ENCODE assay signal across 8 cellular contexts in genomic region chr11:67374571-67375276, GRCh38. TPM values are rescaled to one million over a fixed set of nuclear protein-coding genes. Genes with fewer than 3 reads are reported as not detected.
DNase-seq lines count a peak whose midpoint lies in the region; ATAC-seq and TF ChIP-seq lines count a peak whose summit lies in the region.

No MANE protein-coding gene starts in this region.

- peak overlapping the region; percentile 73; the same call in 1 of the 2 replicates for H3K27ac ChIP-seq in HUES6 (ENCODE audit: low read depth, low read length)

- H3K9ac ChIP-seq in HUES6 (ENCODE audit: low read length), result peak overlapping the region; percentile 80

- H3K4me1 ChIP-seq in HUES6 (ENCODE audit: control insufficient read depth, insufficient read depth, low read length), result peaks cover 60% of the 10 kb centered on the region

- DNase-seq in AG08395 (ENCODE audit: low spot score) (peak; percentile 31), chondrocyte (ENCODE audit: low spot score) (no peak), naive B cell (no peak), cerebellar cortex (ENCODE audit: low spot score) (no peak), NK-92 (lab: John Stamatoyannopoulos, UW; ENCODE audit: unreplicated experiment) (no peak)
- DNase-seq in activated CD8-positive, alpha-beta memory T cell treated with anti-CD3 and anti-CD28 coated beads, Interleukin-2, amount 50 U/mL, for 48 hours, result no peak

- H3K9me3 ChIP-seq in HUES6 (ENCODE audit: control insufficient read depth, insufficient read depth, low read depth, low read length), result no peaks in the 10 kb centered on the region

- peak overlapping the region; percentile 83 for H3K4me3 Mint-ChIP-seq in chondrocyte (ENCODE audit: unreplicated experiment)
- peak overlapping the region; percentile 86 to 100 (median 92) for H3K4me3 Mint-ChIP-seq in naive B cell

- no peaks in the 10 kb centered on the region for H3K27me3 Mint-ChIP-seq in chondrocyte (ENCODE audit: low read depth)
- H3K27me3 Mint-ChIP-seq in naive B cell, result no peaks in the 10 kb centered on the region

- ATAC-seq in naive B cell (ENCODE audit: low read depth in 2 of 2) (no peak), HG03280 (IDR thresholded peaks at IDR 0.05; ENCODE audit: unreplicated experiment) (no peak)

- H3K27me3 ChIP-seq in HUES6 (ENCODE audit: control insufficient read depth, insufficient read depth, low read length), result peaks cover 30% of the 10 kb centered on the region

- no peaks in the 10 kb centered on the region for H3K9me3 Mint-ChIP-seq in chondrocyte (ENCODE audit: low read depth)
- no peaks in the 10 kb centered on the region for H3K9me3 Mint-ChIP-seq in naive B cell

- peak overlapping the region; percentile 58 for H3K4me3 ChIP-seq in HUES6 (ENCODE audit: low read depth, low read length)

- TF ChIP-seq CTCF in chondrocyte (IDR thresholded peaks at IDR 0.05), result no peak

- H3K36me3 ChIP-seq in HUES6 (ENCODE audit: control insufficient read depth, insufficient read depth, low read length), result no peaks in the 10 kb centered on the region

- H3K36me3 Mint-ChIP-seq in chondrocyte (ENCODE audit: low read depth), result no peaks in the 10 kb centered on the region
- no peaks in the 10 kb centered on the region for H3K36me3 Mint-ChIP-seq in naive B cell

- H3K4me1 Mint-ChIP-seq in chondrocyte (ENCODE audit: low read depth) (peaks cover 49% of the 10 kb centered on the region), naive B cell (peaks cover 47 to 64% (median 56%) of the 10 kb centered on the region in 3 donors)

- H3K27ac Mint-ChIP-seq in chondrocyte (ENCODE audit: unreplicated experiment), result peak overlapping the region; percentile 96
- H3K27ac Mint-ChIP-seq in naive B cell, result peak overlapping the region in 2 of 6 donors; percentile 92 to 95

RNA-seq across cellular contexts. Expression of gene CLCF1, which starts 1.3 kb away (rescaled TPM):
- 2.0 to 5.6 TPM (median 4.9 TPM) in 3 replicates for total RNA-seq in chondrocyte
- polyA plus RNA-seq in naive B cell (ENCODE audit: low read depth in 6 of 6), result 10 to 100 TPM in 1 of 6 donors, 1 to 10 TPM in 5; 5.3 to 10.4 (median 7.7) TPM

RNA-seq across cellular contexts. Expression of gene RAD9A, which starts 17.1 kb away (rescaled TPM):
- total RNA-seq in chondrocyte, result 11.1 to 14.6 TPM (median 11.6 TPM) in 3 replicates
- 10 to 100 TPM in 4 of 6 donors, 1 to 10 TPM in 2; 6.7 to 17.5 (median 11.0) TPM for polyA plus RNA-seq in naive B cell (ENCODE audit: low read depth in 6 of 6)

RNA-seq across cellular contexts. Expression of gene POLD4, which starts 21.4 kb away (rescaled TPM):
- total RNA-seq in chondrocyte, result 48.8 to 67.7 TPM (median 63.4 TPM) in 3 replicates
- 100 to 1,000 TPM; 340 to 535 (median 458) TPM for polyA plus RNA-seq in naive B cell (ENCODE audit: low read depth in 6 of 6)

RNA-seq across cellular contexts. Expression of gene PPP1CA, which starts 26.9 kb away (rescaled TPM):
- total RNA-seq in chondrocyte, result 95.2 to 113 TPM (median 109 TPM) in 3 replicates
- 100 to 1,000 TPM; 492 to 795 (median 530) TPM for polyA plus RNA-seq in naive B cell (ENCODE audit: low read depth in 6 of 6)

RNA-seq across cellular contexts. Expression of gene TBC1D10C, which starts 29.2 kb away (rescaled TPM):
- total RNA-seq in chondrocyte, result not detected in 3 replicates
- 100 to 1,000 TPM; 190 to 304 (median 239) TPM for polyA plus RNA-seq in naive B cell (ENCODE audit: low read depth in 6 of 6)
